ENCODE assay signal across 2 cellular contexts in the genomic region with DNA sequence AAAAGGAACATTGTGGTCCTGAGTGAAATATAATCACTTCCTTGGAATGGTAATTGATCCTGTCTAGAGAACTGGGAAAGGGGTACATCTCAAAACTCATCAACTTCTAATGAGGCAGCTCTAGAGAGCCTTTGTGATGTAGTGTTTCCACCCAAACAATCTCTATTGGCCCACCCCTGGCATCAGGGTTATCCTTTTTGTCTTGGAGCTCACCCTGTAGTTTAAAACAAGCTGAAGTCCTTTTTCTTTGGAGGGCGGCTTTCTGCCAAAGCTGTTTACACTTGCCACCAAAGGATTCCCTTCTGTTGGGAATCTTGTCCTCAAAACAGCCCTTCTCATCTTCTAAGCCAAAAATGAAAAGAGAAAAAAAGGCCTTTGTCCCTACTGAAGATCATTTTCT.
TF ChIP-seq lines count a peak whose summit lies in the region.

No MANE protein-coding gene starts in this region.

TF ChIP-seq in GM23338, 12 proteins besides CTCF, POLR2A, EP300 and RAD21 (continued from another document):
- TF ChIP-seq, protein P1, sequence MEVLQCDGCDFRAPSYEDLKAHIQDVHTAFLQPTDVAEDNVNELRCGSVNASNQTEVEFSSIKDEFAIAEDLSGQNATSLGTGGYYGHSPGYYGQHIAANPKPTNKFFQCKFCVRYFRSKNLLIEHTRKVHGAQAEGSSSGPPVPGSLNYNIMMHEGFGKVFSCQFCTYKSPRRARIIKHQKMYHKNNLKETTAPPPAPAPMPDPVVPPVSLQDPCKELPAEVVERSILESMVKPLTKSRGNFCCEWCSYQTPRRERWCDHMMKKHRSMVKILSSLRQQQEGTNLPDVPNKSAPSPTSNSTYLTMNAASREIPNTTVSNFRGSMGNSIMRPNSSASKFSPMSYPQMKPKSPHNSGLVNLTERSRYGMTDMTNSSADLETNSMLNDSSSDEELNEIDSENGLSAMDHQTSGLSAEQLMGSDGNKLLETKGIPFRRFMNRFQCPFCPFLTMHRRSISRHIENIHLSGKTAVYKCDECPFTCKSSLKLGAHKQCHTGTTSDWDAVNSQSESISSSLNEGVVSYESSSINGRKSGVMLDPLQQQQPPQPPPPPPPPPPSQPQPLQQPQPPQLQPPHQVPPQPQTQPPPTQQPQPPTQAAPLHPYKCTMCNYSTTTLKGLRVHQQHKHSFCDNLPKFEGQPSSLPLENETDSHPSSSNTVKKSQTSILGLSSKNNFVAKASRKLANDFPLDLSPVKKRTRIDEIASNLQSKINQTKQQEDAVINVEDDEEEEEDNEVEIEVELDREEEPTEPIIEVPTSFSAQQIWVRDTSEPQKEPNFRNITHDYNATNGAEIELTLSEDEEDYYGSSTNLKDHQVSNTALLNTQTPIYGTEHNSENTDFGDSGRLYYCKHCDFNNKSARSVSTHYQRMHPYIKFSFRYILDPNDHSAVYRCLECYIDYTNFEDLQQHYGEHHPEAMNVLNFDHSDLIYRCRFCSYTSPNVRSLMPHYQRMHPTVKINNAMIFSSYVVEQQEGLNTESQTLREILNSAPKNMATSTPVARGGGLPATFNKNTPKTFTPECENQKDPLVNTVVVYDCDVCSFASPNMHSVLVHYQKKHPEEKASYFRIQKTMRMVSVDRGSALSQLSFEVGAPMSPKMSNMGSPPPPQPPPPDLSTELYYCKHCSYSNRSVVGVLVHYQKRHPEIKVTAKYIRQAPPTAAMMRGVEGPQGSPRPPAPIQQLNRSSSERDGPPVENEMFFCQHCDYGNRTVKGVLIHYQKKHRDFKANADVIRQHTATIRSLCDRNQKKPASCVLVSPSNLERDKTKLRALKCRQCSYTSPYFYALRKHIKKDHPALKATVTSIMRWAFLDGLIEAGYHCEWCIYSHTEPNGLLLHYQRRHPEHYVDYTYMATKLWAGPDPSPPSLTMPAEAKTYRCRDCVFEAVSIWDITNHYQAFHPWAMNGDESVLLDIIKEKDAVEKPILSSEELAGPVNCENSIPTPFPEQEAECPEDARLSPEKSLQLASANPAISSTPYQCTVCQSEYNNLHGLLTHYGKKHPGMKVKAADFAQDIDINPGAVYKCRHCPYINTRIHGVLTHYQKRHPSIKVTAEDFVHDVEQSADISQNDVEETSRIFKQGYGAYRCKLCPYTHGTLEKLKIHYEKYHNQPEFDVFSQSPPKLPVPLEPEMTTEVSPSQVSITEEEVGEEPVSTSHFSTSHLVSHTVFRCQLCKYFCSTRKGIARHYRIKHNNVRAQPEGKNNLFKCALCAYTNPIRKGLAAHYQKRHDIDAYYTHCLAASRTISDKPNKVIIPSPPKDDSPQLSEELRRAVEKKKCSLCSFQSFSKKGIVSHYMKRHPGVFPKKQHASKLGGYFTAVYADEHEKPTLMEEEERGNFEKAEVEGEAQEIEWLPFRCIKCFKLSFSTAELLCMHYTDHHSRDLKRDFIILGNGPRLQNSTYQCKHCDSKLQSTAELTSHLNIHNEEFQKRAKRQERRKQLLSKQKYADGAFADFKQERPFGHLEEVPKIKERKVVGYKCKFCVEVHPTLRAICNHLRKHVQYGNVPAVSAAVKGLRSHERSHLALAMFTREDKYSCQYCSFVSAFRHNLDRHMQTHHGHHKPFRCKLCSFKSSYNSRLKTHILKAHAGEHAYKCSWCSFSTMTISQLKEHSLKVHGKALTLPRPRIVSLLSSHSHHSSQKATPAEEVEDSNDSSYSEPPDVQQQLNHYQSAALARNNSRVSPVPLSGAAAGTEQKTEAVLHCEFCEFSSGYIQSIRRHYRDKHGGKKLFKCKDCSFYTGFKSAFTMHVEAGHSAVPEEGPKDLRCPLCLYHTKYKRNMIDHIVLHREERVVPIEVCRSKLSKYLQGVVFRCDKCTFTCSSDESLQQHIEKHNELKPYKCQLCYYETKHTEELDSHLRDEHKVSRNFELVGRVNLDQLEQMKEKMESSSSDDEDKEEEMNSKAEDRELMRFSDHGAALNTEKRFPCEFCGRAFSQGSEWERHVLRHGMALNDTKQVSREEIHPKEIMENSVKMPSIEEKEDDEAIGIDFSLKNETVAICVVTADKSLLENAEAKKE (CRISPR knock-in tag; IDR thresholded peaks at IDR 0.05): no peak
- TF ChIP-seq EZH2phosphoT487 (IDR thresholded peaks at IDR 0.05; ENCODE audit: unreplicated experiment) (no peak), STAT1 (IDR thresholded peaks at IDR 0.05; ENCODE audit: unreplicated experiment) (no peak), CREB1 (CRISPR knock-in tag; IDR thresholded peaks at IDR 0.05; ENCODE audit: low read depth) (no peak), POLR2AphosphoS5 (IDR thresholded peaks at IDR 0.05; ENCODE audit: low read depth) (no peak), NANOG (IDR thresholded peaks at IDR 0.05; ENCODE audit: borderline replicate concordance) (no peak), ZNF331 (CRISPR knock-in tag; IDR thresholded peaks at IDR 0.05; ENCODE audit: low read depth) (no peak), ZNF114 (CRISPR knock-in tag; IDR thresholded peaks at IDR 0.05) (no peak)
- TF ChIP-seq, protein P2, sequence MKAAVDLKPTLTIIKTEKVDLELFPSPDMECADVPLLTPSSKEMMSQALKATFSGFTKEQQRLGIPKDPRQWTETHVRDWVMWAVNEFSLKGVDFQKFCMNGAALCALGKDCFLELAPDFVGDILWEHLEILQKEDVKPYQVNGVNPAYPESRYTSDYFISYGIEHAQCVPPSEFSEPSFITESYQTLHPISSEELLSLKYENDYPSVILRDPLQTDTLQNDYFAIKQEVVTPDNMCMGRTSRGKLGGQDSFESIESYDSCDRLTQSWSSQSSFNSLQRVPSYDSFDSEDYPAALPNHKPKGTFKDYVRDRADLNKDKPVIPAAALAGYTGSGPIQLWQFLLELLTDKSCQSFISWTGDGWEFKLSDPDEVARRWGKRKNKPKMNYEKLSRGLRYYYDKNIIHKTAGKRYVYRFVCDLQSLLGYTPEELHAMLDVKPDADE (IDR thresholded peaks at IDR 0.05): no peak
- TF ChIP-seq, protein P3, sequence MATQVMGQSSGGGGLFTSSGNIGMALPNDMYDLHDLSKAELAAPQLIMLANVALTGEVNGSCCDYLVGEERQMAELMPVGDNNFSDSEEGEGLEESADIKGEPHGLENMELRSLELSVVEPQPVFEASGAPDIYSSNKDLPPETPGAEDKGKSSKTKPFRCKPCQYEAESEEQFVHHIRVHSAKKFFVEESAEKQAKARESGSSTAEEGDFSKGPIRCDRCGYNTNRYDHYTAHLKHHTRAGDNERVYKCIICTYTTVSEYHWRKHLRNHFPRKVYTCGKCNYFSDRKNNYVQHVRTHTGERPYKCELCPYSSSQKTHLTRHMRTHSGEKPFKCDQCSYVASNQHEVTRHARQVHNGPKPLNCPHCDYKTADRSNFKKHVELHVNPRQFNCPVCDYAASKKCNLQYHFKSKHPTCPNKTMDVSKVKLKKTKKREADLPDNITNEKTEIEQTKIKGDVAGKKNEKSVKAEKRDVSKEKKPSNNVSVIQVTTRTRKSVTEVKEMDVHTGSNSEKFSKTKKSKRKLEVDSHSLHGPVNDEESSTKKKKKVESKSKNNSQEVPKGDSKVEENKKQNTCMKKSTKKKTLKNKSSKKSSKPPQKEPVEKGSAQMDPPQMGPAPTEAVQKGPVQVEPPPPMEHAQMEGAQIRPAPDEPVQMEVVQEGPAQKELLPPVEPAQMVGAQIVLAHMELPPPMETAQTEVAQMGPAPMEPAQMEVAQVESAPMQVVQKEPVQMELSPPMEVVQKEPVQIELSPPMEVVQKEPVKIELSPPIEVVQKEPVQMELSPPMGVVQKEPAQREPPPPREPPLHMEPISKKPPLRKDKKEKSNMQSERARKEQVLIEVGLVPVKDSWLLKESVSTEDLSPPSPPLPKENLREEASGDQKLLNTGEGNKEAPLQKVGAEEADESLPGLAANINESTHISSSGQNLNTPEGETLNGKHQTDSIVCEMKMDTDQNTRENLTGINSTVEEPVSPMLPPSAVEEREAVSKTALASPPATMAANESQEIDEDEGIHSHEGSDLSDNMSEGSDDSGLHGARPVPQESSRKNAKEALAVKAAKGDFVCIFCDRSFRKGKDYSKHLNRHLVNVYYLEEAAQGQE (IDR thresholded peaks at IDR 0.05; ENCODE audit: unreplicated experiment): no peak

TF ChIP-seq in WTC11, 78 proteins besides CTCF, POLR2A, EP300 and RAD21 (continued from another document):
- TF ChIP-seq, protein P4, sequence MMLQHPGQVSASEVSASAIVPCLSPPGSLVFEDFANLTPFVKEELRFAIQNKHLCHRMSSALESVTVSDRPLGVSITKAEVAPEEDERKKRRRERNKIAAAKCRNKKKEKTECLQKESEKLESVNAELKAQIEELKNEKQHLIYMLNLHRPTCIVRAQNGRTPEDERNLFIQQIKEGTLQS (CRISPR knock-in tag; conservative IDR thresholded peaks at IDR 0.05): no peak
- TF ChIP-seq, protein P5, sequence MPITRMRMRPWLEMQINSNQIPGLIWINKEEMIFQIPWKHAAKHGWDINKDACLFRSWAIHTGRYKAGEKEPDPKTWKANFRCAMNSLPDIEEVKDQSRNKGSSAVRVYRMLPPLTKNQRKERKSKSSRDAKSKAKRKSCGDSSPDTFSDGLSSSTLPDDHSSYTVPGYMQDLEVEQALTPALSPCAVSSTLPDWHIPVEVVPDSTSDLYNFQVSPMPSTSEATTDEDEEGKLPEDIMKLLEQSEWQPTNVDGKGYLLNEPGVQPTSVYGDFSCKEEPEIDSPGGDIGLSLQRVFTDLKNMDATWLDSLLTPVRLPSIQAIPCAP (CRISPR knock-in tag; IDR thresholded peaks at IDR 0.05): no peak
- TF ChIP-seq ZNF423 (CRISPR knock-in tag; IDR thresholded peaks at IDR 0.05) (no peak), NR3C1 (CRISPR knock-in tag; conservative IDR thresholded peaks at IDR 0.05; ENCODE audit: low read depth) (no peak), CBFB (CRISPR knock-in tag; IDR thresholded peaks at IDR 0.05; ENCODE audit: low read depth) (no peak), MYBL2 (CRISPR knock-in tag; IDR thresholded peaks at IDR 0.05) (no peak)
- TF ChIP-seq, protein P6, sequence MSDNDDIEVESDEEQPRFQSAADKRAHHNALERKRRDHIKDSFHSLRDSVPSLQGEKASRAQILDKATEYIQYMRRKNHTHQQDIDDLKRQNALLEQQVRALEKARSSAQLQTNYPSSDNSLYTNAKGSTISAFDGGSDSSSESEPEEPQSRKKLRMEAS (CRISPR knock-in tag; IDR thresholded peaks at IDR 0.05): no peak
TF ChIP-seq in WTC11: peak in this region for 0.
